24 cellular contexts compared by ENCODE assay signal in genomic region chr4:124918559-124919122, GRCh38.
"Had no signal": no experiment of that assay in that cellular context is flagged by ENCODE, and none has a peak within 500 bp of the region (broad histone marks: within the 10 kb centered on the region; RNA-seq: fewer than 3 reads in every experiment).

No MANE protein-coding gene starts in this region.

- ATAC-seq: left colon; left lung; lower lobe of right lung; naive thymus-derived CD8-positive, alpha-beta T cell; right cardiac atrium; sciatic nerve; stimulated activated naive B cell treated with anti-CD40 and anti-IgM and Interleukin-4, amounts not matched to agents 10 μg/mL and 1 μg/mL and 100 μg/mL, for 72 hours; stimulated activated naive CD8-positive, alpha-beta T cell treated with anti-CD3 and anti-CD28 coated beads, Interleukin-15, Interleukin-2, amounts not matched to agents 100 U/mL and 50 U/mL, for 24 hours had no signal

- H3K27ac ChIP-seq: left lung, lower lobe of right lung, ovary, skin epidermis, stomach, testis, thyroid gland, transverse colon, upper lobe of left lung, vagina had no signal

- H3K27me3 ChIP-seq: left lung, ovary, stomach, testis, thyroid gland, transverse colon, upper lobe of left lung, vagina had no signal

- DNase-seq: kidney; left colon; left lung; lower lobe of right lung; mammary epithelial cell; mesenchymal stem cell; naive thymus-derived CD8-positive, alpha-beta T cell; ovary; retina; right cardiac atrium; stimulated activated CD4-positive, alpha-beta T cell treated with anti-CD3 and anti-CD28 coated beads, Interleukin-12 subunit alpha, Interleukin-12 subunit beta, amount 100 ng/mL, for 4 hours; stimulated activated CD4-positive, alpha-beta T cell treated with anti-CD3 and anti-CD28 coated beads, Interleukin-15, amount 100 ng/mL, for 24 hours; stimulated activated CD4-positive, alpha-beta T cell treated with anti-CD3 and anti-CD28 coated beads, Interleukin-2, amount 100 ng/mL, for 24 hours; stimulated activated CD4-positive, alpha-beta T cell treated with anti-CD3 and anti-CD28 coated beads, Interleukin-4, amount 100 ng/mL, for 1 hour; stimulated activated naive B cell treated with anti-CD40 and anti-IgM and Interleukin-4, amounts not matched to agents 10 μg/mL and 1 μg/mL and 100 μg/mL, for 72 hours; stimulated activated naive CD8-positive, alpha-beta T cell treated with anti-CD3 and anti-CD28 coated beads, Interleukin-15, Interleukin-2, amounts not matched to agents 100 U/mL and 50 U/mL, for 24 hours; stomach; testis; thyroid gland; transverse colon; upper lobe of left lung had no signal

- H3K4me1 ChIP-seq: left lung, lower lobe of right lung, stomach, testis, thyroid gland, transverse colon, upper lobe of left lung, vagina had no signal

- H3K4me3 ChIP-seq: left lung, lower lobe of right lung, ovary, skin epidermis, stomach, testis, thyroid gland, transverse colon, upper lobe of left lung, vagina had no signal

- H3K9me3 ChIP-seq: lower lobe of right lung, testis, thyroid gland, transverse colon, vagina had no signal

- H3K36me3 ChIP-seq: left lung, lower lobe of right lung, ovary, stomach, thyroid gland, transverse colon, upper lobe of left lung, vagina had no signal
